In the genomic region with DNA sequence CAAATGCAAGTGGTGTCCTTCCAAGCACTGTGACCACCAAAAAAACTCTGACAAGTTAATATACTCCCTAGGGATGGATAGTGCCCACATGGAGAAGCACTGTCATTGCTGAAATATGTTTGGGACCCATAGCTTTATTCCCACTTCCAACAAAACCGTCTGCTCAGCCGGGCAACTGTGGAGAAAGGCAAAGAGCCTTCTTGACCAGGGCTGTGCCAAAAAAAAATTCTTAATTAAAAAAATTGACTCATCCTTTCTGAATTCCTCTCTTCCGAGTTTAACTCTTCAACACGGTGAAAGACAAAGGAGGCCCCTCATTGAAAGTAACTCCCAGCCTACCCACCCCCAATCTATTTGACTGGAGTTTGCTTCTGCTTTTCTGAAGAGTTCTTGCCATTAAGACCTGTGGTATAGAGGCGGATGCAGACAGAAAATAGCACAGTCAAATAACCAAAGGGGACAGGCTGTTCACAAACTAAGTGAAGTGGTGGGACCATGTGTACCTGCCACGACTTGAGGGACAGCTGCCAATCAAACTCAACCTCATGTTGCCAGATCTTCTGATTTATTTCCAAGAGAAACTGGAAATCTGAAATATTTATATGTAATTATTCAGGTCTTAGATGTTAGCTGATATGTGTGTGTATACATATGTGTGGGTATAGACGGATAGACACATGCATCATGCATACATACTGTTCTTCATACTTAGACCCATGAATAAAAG, we compare ENCODE assay signal across 19 cellular contexts.
A peak's percentile ranks its signal among the peaks of the same experiment; 100 is the strongest.
DNase-seq lines count a peak whose midpoint lies in the region; ATAC-seq, FAIRE-seq and TF ChIP-seq lines count a peak whose summit lies in the region.
"Had no signal": no experiment of that assay in that cellular context is flagged by ENCODE, and none has a peak within 500 bp of the region (broad histone marks: within the 10 kb centered on the region; RNA-seq: fewer than 3 reads in every experiment).

No MANE protein-coding gene starts in this region.

- H2AFZ ChIP-seq in Karpas-422 (ENCODE audit: low read length) (no peak overlapping the region), GM12878 (ENCODE audit: control insufficient read depth, low read depth, low read length) (no peak overlapping the region), neuron (ENCODE audit: low read depth, low read length) (no peak overlapping the region)

- ATAC-seq in GM12878 (peak; percentile 29; the same call in 1 of the 3 replicates), HG03280 (IDR thresholded peaks at IDR 0.05; ENCODE audit: unreplicated experiment) (no peak)
- ATAC-seq: effector memory CD8-positive, alpha-beta T cell; left lobe of liver; stimulated activated naive CD8-positive, alpha-beta T cell treated with anti-CD3 and anti-CD28 coated beads, Interleukin-15, amount 100 ng/mL, for 72 hours had no signal

- in situ Hi-C loops in GM12878 (cut with MboI) = no loop called here

- no peaks in the 10 kb centered on the region for H3K27me3 ChIP-seq in Karpas-422 (ENCODE audit: low read length)
- H3K27me3 ChIP-seq in GM12878 (replicated peaks in 1 of 2; ENCODE audit: control insufficient read depth in 2 of 2, insufficient read depth in 2 of 2, low read length in 1 of 2) = no peaks in the 10 kb centered on the region
- H3K27me3 ChIP-seq in neuron (ENCODE audit: insufficient read depth, low read length) = no peaks in the 10 kb centered on the region

- H3K9me3 ChIP-seq in Karpas-422 (ENCODE audit: low read length) (peaks cover 2% of the 10 kb centered on the region; the same call in 1 of the 2 replicates), GM12878 (replicated peaks; ENCODE audit: control insufficient read depth, insufficient read depth, low read length) (no peaks in the 10 kb centered on the region), neuron (ENCODE audit: low read length) (no peaks in the 10 kb centered on the region)

- H4K20me1 ChIP-seq in Karpas-422 (ENCODE audit: insufficient read depth, low read depth, low read length) = no peaks in the 10 kb centered on the region
- H4K20me1 ChIP-seq in GM12878 (ENCODE audit: control insufficient read depth, insufficient read depth) = no peaks in the 10 kb centered on the region

- TF ChIP-seq CTCF in GM12878 (IDR thresholded peaks at IDR 0.05 in 2 of 3, conservative IDR thresholded peaks at IDR 0.05 in 1 of 3; ENCODE audit: control insufficient read depth in 2 of 3, extremely low read depth in 1 of 3, insufficient read depth in 1 of 3, low read depth in 3 of 3, low read length in 3 of 3) = no peak

- SMC1A ChIA-PET in GM12878 (lab: Charles Lee; ENCODE audit: uncharacterized antibody, unreplicated experiment) = interaction anchor here (0.9 kb wide), 1 partner anchor 9 kb away, joined by 5 read pairs; no protein-coding TSS in a partner anchor

- H3K79me2 ChIP-seq in Karpas-422 (ENCODE audit: low read length) = no peaks in the 10 kb centered on the region
- no peaks in the 10 kb centered on the region for H3K79me2 ChIP-seq in GM12878 (ENCODE audit: control insufficient read depth, insufficient read depth, low read length)

- no peak for TF ChIP-seq RAD21 in GM12878 (IDR thresholded peaks at IDR 0.05; ENCODE audit: insufficient read depth, low read depth, low read length)

- POLR2A ChIA-PET in GM12878 (lab: Charles Lee) = no interaction called here

- peak; percentile 88 for DNase-seq in COLO829 (ENCODE audit: low spot score)
- DNase-seq in Karpas-422 = peak; percentile 94
- DNase-seq in GM12878 (ENCODE audit: low read depth, low spot score) = no peak
- DNase-seq in SKM-1 treated with dmso at 0.1 percent for 144 hours (lab: John Stamatoyannopoulos, UW; ENCODE audit: unreplicated experiment) = no peak
- no peak for DNase-seq in nucleus accumbens (lab: John Stamatoyannopoulos, UW)
- DNase-seq in posterior vena cava (ENCODE audit: low spot score) = no peak
- DNase-seq: activated CD4-positive, alpha-beta T cell treated with anti-CD3 and anti-CD28 coated beads, Interleukin-2, amount 10 ng/mL, durations not matched to agents 7 days and 5 days; activated naive CD8-positive, alpha-beta T cell treated with anti-CD3 and anti-CD28 coated beads for 36 hours; activated T-cell treated with anti-CD3 and anti-CD28 coated beads, Interleukin-2, amount 50 U/mL, for 1 hour; DMS153; effector memory CD8-positive, alpha-beta T cell; H9; stimulated activated CD4-positive, alpha-beta T cell treated with anti-CD3 and anti-CD28 coated beads, Interleukin-15, amount 100 ng/mL, for 24 hours; stimulated activated naive CD8-positive, alpha-beta T cell treated with anti-CD3 and anti-CD28 coated beads, Interleukin-15, amount 100 ng/mL, for 72 hours; T-helper 9 cell had no signal

- H3K4me2 ChIP-seq in Karpas-422 (ENCODE audit: low read depth, low read length, poor library complexity, severe bottlenecking) (peak overlapping the region; percentile 63), GM12878 (ENCODE audit: control insufficient read depth, insufficient read depth) (no peak overlapping the region)

- CTCF ChIA-PET in GM12878 (lab: Yijun Ruan, JAX) = interaction anchor here (1.6 kb wide), 1 partner anchor 9 kb away, joined by 5 read pairs; no protein-coding TSS in a partner anchor

- WGBS in GM12878 (ENCODE audit: insufficient coverage, insufficient replicate concordance, low lambda C conversion rate, missing lambda C conversion rate) = 36% methylated on average over 7 of the region's 7 CpGs

- no peak for TF ChIP-seq EP300 in GM12878 (IDR thresholded peaks at IDR 0.05; ENCODE audit: borderline replicate concordance in 1 of 2, control insufficient read depth in 1 of 2, low read depth in 2 of 2, low read length in 2 of 2)

- no peak for TF ChIP-seq POLR2A in GM12878 (IDR thresholded peaks at IDR 0.05; ENCODE audit: low read depth, low read length)

- RAD21 ChIA-PET in GM12878 (lab: Charles Lee; ENCODE audit: unreplicated experiment) = interaction anchor here (2.0 kb wide), 1 partner anchor 9 kb away, joined by 6 read pairs; no protein-coding TSS in a partner anchor

- peak overlapping the region; percentile 95 for H3K27ac ChIP-seq in Karpas-422 (ENCODE audit: low read length)
- H3K27ac ChIP-seq in GM12878 (ENCODE audit: control insufficient read depth, insufficient read depth) = no peak overlapping the region

- intact Hi-C loops in GM12878 (cut with micrococcal nuclease; ENCODE audit: unreplicated experiment) = no loop called here
- intact Hi-C loops in posterior vena cava (cut with DNase I) = no loop called here

- H3K4me1 ChIP-seq in Karpas-422 (ENCODE audit: low read length) (peaks cover 62% of the 10 kb centered on the region), GM12878 (ENCODE audit: control insufficient read depth, insufficient read depth, low read length) (no peaks in the 10 kb centered on the region), neuron (ENCODE audit: insufficient read depth, low read length) (peaks cover 40% of the 10 kb centered on the region)

- H3K4me3 ChIP-seq in Karpas-422 (ENCODE audit: low read length) = peak overlapping the region; percentile 48
- H3K4me3 ChIP-seq in GM12878 = no peak overlapping the region
- peak overlapping the region; percentile 12 for H3K4me3 ChIP-seq in neuron (ENCODE audit: low read length)

- H3K9ac ChIP-seq in Karpas-422 (ENCODE audit: low read length) (peak overlapping the region; percentile 69), GM12878 (ENCODE audit: control insufficient read depth, insufficient read depth, low read length) (no peak overlapping the region)

- no peaks in the 10 kb centered on the region for H3K9me2 ChIP-seq in Karpas-422 (replicated peaks; ENCODE audit: insufficient read depth, low read length)

- H3K36me3 ChIP-seq in Karpas-422 (ENCODE audit: insufficient read depth, low read length) (no peaks in the 10 kb centered on the region), GM12878 (ENCODE audit: control insufficient read depth in 2 of 2, insufficient read depth in 2 of 2, low read length in 1 of 2) (no peaks in the 10 kb centered on the region), neuron (ENCODE audit: insufficient read depth, low read length) (no peaks in the 10 kb centered on the region)

- no TSS peak for BruUV-seq in GM12878 (replicated peaks; lab: Mats Ljungman, UMichigan)

- FAIRE-seq in GM12878 (lab: Jason Lieb, UNC) = no peak
- FAIRE-seq: urothelium cell line had no signal

TF ChIP-seq in GM12878, 131 proteins besides CTCF, POLR2A, EP300 and RAD21 (continues in another document):
- TF ChIP-seq SMARCA5 (IDR thresholded peaks at IDR 0.05) (no peak), SIX5 (IDR thresholded peaks at IDR 0.05; ENCODE audit: low read depth, low read length, severe bottlenecking) (no peak)
- TF ChIP-seq, protein P1, sequence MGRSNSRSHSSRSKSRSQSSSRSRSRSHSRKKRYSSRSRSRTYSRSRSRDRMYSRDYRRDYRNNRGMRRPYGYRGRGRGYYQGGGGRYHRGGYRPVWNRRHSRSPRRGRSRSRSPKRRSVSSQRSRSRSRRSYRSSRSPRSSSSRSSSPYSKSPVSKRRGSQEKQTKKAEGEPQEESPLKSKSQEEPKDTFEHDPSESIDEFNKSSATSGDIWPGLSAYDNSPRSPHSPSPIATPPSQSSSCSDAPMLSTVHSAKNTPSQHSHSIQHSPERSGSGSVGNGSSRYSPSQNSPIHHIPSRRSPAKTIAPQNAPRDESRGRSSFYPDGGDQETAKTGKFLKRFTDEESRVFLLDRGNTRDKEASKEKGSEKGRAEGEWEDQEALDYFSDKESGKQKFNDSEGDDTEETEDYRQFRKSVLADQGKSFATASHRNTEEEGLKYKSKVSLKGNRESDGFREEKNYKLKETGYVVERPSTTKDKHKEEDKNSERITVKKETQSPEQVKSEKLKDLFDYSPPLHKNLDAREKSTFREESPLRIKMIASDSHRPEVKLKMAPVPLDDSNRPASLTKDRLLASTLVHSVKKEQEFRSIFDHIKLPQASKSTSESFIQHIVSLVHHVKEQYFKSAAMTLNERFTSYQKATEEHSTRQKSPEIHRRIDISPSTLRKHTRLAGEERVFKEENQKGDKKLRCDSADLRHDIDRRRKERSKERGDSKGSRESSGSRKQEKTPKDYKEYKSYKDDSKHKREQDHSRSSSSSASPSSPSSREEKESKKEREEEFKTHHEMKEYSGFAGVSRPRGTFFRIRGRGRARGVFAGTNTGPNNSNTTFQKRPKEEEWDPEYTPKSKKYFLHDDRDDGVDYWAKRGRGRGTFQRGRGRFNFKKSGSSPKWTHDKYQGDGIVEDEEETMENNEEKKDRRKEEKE (IDR thresholded peaks at IDR 0.05) = no peak
- TF ChIP-seq, protein P2, sequence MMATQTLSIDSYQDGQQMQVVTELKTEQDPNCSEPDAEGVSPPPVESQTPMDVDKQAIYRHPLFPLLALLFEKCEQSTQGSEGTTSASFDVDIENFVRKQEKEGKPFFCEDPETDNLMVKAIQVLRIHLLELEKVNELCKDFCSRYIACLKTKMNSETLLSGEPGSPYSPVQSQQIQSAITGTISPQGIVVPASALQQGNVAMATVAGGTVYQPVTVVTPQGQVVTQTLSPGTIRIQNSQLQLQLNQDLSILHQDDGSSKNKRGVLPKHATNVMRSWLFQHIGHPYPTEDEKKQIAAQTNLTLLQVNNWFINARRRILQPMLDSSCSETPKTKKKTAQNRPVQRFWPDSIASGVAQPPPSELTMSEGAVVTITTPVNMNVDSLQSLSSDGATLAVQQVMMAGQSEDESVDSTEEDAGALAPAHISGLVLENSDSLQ (IDR thresholded peaks at IDR 0.05) = peak; percentile 43; the same call in 1 of the 2 replicates

Comparison
In these comparisons a context has a peak if more than half of its experiments do, and no peak if none do; other contexts are left out.
1. DNase-seq: peak in COLO829 (single experiment) and Karpas-422 (single experiment); none in GM12878 (single experiment), SKM-1 treated with dmso at 0.1 percent for 144 hours (single experiment), nucleus accumbens (0 of 56) and posterior vena cava (single experiment).